In the genomic region with DNA sequence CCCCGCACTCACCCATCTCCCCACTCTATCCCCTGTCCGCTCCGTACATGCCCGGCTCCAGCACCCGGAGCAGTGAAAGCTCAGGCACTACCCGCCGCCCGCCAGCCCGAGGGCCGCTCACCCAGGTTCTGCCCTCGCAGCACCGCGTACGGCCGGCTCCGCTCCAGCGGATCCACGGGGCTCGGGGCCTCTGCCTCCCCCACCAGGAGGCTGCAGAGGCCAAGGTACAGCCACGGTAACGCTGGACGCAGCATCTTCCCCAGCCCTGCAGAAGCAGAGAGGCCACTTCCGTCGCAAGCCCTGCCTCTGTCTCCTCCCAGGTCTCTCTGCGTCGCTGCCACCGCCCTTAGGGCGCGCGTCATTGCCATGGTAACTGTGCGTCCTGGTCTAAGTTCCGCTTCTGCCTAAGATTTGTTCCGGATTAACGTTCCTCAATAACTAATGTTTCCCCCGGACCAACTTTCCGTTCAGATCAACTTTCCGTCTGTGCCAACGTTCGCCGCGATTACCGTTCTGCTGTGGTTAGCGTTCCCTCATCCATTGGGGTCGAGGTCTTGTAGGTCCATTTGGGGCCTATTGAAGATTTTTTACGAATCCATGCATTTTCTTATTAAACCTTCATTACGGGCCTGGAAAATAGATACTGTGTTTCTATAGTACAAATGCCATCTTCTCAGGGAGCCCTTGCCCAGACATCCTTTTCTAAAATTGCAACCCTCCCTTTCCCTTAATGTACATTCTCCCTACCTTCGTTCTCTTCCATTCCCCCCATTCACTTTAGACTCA, we compare ENCODE assay signal across 8 cellular contexts. TPM values are rescaled to one million over a fixed set of nuclear protein-coding genes. Genes with fewer than 3 reads are reported as not detected.
DNase-seq lines count a peak whose midpoint lies in the region; ATAC-seq and TF ChIP-seq lines count a peak whose summit lies in the region.

A gene with protein sequence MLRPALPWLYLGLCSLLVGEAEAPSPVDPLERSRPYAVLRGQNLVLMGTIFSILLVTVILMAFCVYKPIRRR (minus strand): TSS at position 281 of the 786 bp plus-strand sequence. CDS start 27 bp downstream, at position 254.

- no peaks in the 10 kb centered on the region for H3K27me3 Mint-ChIP-seq in activated T-helper 17 cell treated with anti-CD3 and anti-CD28 coated beads, Interleukin-2, amount 50 U/mL, for 72 hours
- H3K27me3 Mint-ChIP-seq in natural killer cell treated with Interleukin-12 subunit alpha and Interleukin-12 subunit beta and Interleukin-15 and Interleukin-18, amount 100 ng/mL, for 72 hours: no peaks in the 10 kb centered on the region

- no peaks in the 10 kb centered on the region for H3K9me3 Mint-ChIP-seq in activated T-helper 17 cell treated with anti-CD3 and anti-CD28 coated beads, Interleukin-2, amount 50 U/mL, for 72 hours
- H3K9me3 Mint-ChIP-seq in natural killer cell treated with Interleukin-12 subunit alpha and Interleukin-12 subunit beta and Interleukin-15 and Interleukin-18, amount 100 ng/mL, for 72 hours: no peaks in the 10 kb centered on the region

- peak within 1 kb of the TSS; percentile 92 for H3K27ac Mint-ChIP-seq in activated T-helper 17 cell treated with anti-CD3 and anti-CD28 coated beads, Interleukin-2, amount 50 U/mL, for 72 hours
- peak within 1 kb of the TSS; percentile 81 to 89 for H3K27ac Mint-ChIP-seq in natural killer cell treated with Interleukin-12 subunit alpha and Interleukin-12 subunit beta and Interleukin-15 and Interleukin-18, amount 100 ng/mL, for 72 hours

- peak within 1 kb of the TSS; percentile 89 for H3K4me3 Mint-ChIP-seq in activated T-helper 17 cell treated with anti-CD3 and anti-CD28 coated beads, Interleukin-2, amount 50 U/mL, for 72 hours
- peak within 1 kb of the TSS; percentile 91 for H3K4me3 Mint-ChIP-seq in natural killer cell treated with Interleukin-12 subunit alpha and Interleukin-12 subunit beta and Interleukin-15 and Interleukin-18, amount 100 ng/mL, for 72 hours

- peaks cover 9% of the 10 kb centered on the region for H3K4me1 Mint-ChIP-seq in activated T-helper 17 cell treated with anti-CD3 and anti-CD28 coated beads, Interleukin-2, amount 50 U/mL, for 72 hours
- peaks cover 22 to 24% of the 10 kb centered on the region in 2 donors for H3K4me1 Mint-ChIP-seq in natural killer cell treated with Interleukin-12 subunit alpha and Interleukin-12 subunit beta and Interleukin-15 and Interleukin-18, amount 100 ng/mL, for 72 hours (ENCODE audit: low read depth in 2 of 2)

- CTCF ChIA-PET in RWPE1 (lab: Yijun Ruan, JAX): no interaction called here

- peak; percentile 100 for ATAC-seq in activated T-helper 17 cell treated with anti-CD3 and anti-CD28 coated beads, Interleukin-2, amount 50 U/mL, for 72 hours (replicated peaks)
- peak; percentile 100 for ATAC-seq in natural killer cell treated with Interleukin-12 subunit alpha and Interleukin-12 subunit beta and Interleukin-15 and Interleukin-18, amount 100 ng/mL, for 72 hours
- ATAC-seq in stimulated activated naive CD8-positive, alpha-beta T cell treated with anti-CD3 and anti-CD28 coated beads, Interleukin-15, Interleukin-2, amounts not matched to agents 100 U/mL and 50 U/mL, for 24 hours: peak; percentile 100

- H3K27ac ChIP-seq in RWPE1: peak within 1 kb of the TSS; percentile 70

- H3K36me3 Mint-ChIP-seq in activated T-helper 17 cell treated with anti-CD3 and anti-CD28 coated beads, Interleukin-2, amount 50 U/mL, for 72 hours (ENCODE audit: low read depth): peaks cover 19% of the 10 kb centered on the region
- H3K36me3 Mint-ChIP-seq in natural killer cell treated with Interleukin-12 subunit alpha and Interleukin-12 subunit beta and Interleukin-15 and Interleukin-18, amount 100 ng/mL, for 72 hours: no peaks in the 10 kb centered on the region

- TF ChIP-seq CTCF in LNCaP clone FGC (IDR thresholded peaks at IDR 0.05; ENCODE audit: control insufficient read depth, extremely low read depth, insufficient read depth) (0 out of 2 replicates have a peak, but pooled peaks have one; percentile 5), RWPE1 (conservative IDR thresholded peaks at IDR 0.05; ENCODE audit: low read depth) (no peak), fibroblast of pulmonary artery (IDR thresholded peaks at IDR 0.05; ENCODE audit: low read length, missing control alignments) (no peak)

- DNase-seq in Daoy (ENCODE audit: low read depth) (peak; percentile 98), GOT3 (lab: John Stamatoyannopoulos, UW) (peak; percentile 33), LNCaP clone FGC (ENCODE audit: low read depth) (peak; percentile 95), RWPE1 (ENCODE audit: low spot score) (peak; percentile 91), fibroblast of pulmonary artery (ENCODE audit: low read depth) (peak; percentile 99)
- peak; percentile 92 for DNase-seq in natural killer cell treated with Interleukin-12 subunit alpha and Interleukin-12 subunit beta and Interleukin-15 and Interleukin-18, amount 100 ng/mL, for 72 hours (ENCODE audit: low spot score)
- peak; percentile 91 for DNase-seq in stimulated activated naive CD8-positive, alpha-beta T cell treated with anti-CD3 and anti-CD28 coated beads, Interleukin-15, Interleukin-2, amounts not matched to agents 100 U/mL and 50 U/mL, for 24 hours

- H3K4me3 ChIP-seq in LNCaP clone FGC (ENCODE audit: low read depth, low read length): peak within 1 kb of the TSS; percentile 78
- peak within 1 kb of the TSS; percentile 86 for H3K4me3 ChIP-seq in fibroblast of pulmonary artery (replicated peaks; ENCODE audit: low read depth, low read length)

- POLR2A ChIA-PET in RWPE1 (lab: Yijun Ruan, JAX; ENCODE audit: low non-redundant PET): no interaction called here

RNA-seq across cellular contexts. Expression of the gene that starts here (rescaled TPM):
- total RNA-seq in Daoy (2014; rRNA removed; shearing (Covaris generic)): 6.1 and 21.3 TPM in 2 replicates
- 10 to 100 TPM in 1 of 2 donors, 1 to 10 TPM in 1; 9.9 to 16.3 TPM for total RNA-seq in activated T-helper 17 cell treated with anti-CD3 and anti-CD28 coated beads, Interleukin-2, amount 50 U/mL, for 72 hours
- 10 to 100 TPM; 10.1 to 12.3 TPM for total RNA-seq in natural killer cell treated with Interleukin-12 subunit alpha and Interleukin-12 subunit beta and Interleukin-15 and Interleukin-18, amount 100 ng/mL, for 72 hours

Comparison
In these comparisons a context has a peak if more than half of its experiments do, and no peak if none do; other contexts are left out.
1. Peak in every context shown above with its lines: DNase-seq, ATAC-seq, H3K4me3 ChIP-seq and H3K27ac ChIP-seq.
2. DNase-seq: peak in every context shown above with its lines; median percentile 99 in fibroblast of pulmonary artery; 98 in Daoy; 95 in LNCaP clone FGC; 92 in natural killer cell treated with Interleukin-12 subunit alpha and Interleukin-12 subunit beta and Interleukin-15 and Interleukin-18, amount 100 ng/mL, for 72 hours; 91 in RWPE1; 91 in stimulated activated naive CD8-positive, alpha-beta T cell treated with anti-CD3 and anti-CD28 coated beads, Interleukin-15, Interleukin-2, amounts not matched to agents 100 U/mL and 50 U/mL, for 24 hours; 33 in GOT3.